Comparison of ENCODE assay signal across 8 cellular contexts in the genomic region with DNA sequence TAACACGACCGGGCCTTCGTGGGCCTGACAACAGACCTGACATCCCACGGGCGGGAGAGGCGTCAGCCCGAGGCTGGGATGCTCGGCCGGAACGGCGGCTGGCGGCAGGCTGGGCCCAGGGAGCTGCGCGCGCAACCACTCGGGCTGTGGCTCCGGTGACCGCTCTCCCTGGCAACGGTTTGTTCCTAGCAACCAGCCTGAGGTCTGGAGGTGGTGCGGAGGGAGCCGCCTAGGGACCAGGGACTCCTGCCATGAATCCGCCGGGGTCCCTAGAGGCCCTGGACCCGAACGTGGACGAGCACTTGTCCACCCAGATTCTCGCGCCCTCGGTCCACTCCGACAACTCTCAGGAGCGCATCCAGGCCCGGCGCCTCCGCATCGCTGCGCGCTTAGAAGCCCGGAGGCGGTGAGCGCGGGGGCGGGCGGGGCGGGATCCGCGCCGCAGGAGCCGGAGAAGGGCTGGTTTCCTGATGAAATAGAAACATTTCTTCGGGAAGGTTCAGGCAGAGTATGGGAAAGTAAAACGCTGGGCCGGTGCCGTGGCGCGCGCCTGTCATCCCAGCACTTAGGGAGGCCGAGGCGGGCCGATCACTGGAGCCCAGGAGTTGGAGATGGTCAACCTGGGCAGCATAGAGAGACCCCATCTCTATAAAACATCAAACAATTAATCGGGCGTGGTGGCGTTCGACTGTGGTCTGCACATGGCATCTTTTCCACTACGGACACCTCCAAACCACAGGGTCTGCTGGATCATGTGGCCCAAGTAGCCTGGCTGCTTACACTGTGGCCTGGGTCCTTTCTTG. TPM values are rescaled to one million over a fixed set of nuclear protein-coding genes. Genes with fewer than 3 reads are reported as not detected.
DNase-seq lines count a peak whose midpoint lies in the region; ATAC-seq, FAIRE-seq and TF ChIP-seq lines count a peak whose summit lies in the region.

TSS of gene DRC1 (plus strand) at position 182 of the 803 bp plus-strand sequence. CDS start at position 252, 70 bp downstream.

- peak within 1 kb of the TSS; percentile 52 for H3K4me3 ChIP-seq in WI38 (ENCODE audit: low read depth, low read length)
- peak within 1 kb of the TSS; percentile 57 for H3K4me3 ChIP-seq in fibroblast of the aortic adventitia (ENCODE audit: low read depth, low read length)

- peak within 1 kb of the TSS; percentile 34 for H3K4me3 Mint-ChIP-seq in Calu3 (ENCODE audit: low read depth, unreplicated experiment)
- no peak within 1 kb of the TSS for H3K4me3 Mint-ChIP-seq in natural killer cell treated with Interleukin-12 subunit alpha and Interleukin-12 subunit beta and Interleukin-15 and Interleukin-18, amount 100 ng/mL, for 72 hours

- intact Hi-C loops in Calu3 (cut with micrococcal nuclease; ENCODE audit: unreplicated experiment): no loop called here

- H3K27me3 Mint-ChIP-seq in Calu3 (ENCODE audit: unreplicated experiment): peaks cover under 1% of the 10 kb centered on the region
- H3K27me3 Mint-ChIP-seq in natural killer cell treated with Interleukin-12 subunit alpha and Interleukin-12 subunit beta and Interleukin-15 and Interleukin-18, amount 100 ng/mL, for 72 hours: peaks cover 0 to 5% of the 10 kb centered on the region in 2 donors

- BruUV-seq in Calu3 (replicated peaks; lab: Mats Ljungman, UMichigan): no TSS peak

- H3K27ac Mint-ChIP-seq in Calu3 (ENCODE audit: unreplicated experiment): no peak within 1 kb of the TSS
- no peak within 1 kb of the TSS for H3K27ac Mint-ChIP-seq in natural killer cell treated with Interleukin-12 subunit alpha and Interleukin-12 subunit beta and Interleukin-15 and Interleukin-18, amount 100 ng/mL, for 72 hours

- H3K4me1 Mint-ChIP-seq in Calu3 (ENCODE audit: low read depth, unreplicated experiment): no peaks in the 10 kb centered on the region
- H3K4me1 Mint-ChIP-seq in natural killer cell treated with Interleukin-12 subunit alpha and Interleukin-12 subunit beta and Interleukin-15 and Interleukin-18, amount 100 ng/mL, for 72 hours (ENCODE audit: low read depth in 2 of 2): peaks cover 6 to 7% of the 10 kb centered on the region in 2 donors

- FAIRE-seq in urothelium cell line (lab: Jason Lieb, UNC): peak; percentile 66

- H3K9me3 Mint-ChIP-seq in Calu3 (ENCODE audit: low read depth, unreplicated experiment): no peaks in the 10 kb centered on the region
- H3K9me3 Mint-ChIP-seq in natural killer cell treated with Interleukin-12 subunit alpha and Interleukin-12 subunit beta and Interleukin-15 and Interleukin-18, amount 100 ng/mL, for 72 hours: no peaks in the 10 kb centered on the region

- CTCF ChIA-PET in Calu3 (lab: Charles Lee): no interaction called here

- TF ChIP-seq CTCF in Calu3 (IDR thresholded peaks at IDR 0.05; ENCODE audit: unreplicated experiment): no peak
- no peak for TF ChIP-seq CTCF in WI38 (IDR thresholded peaks at IDR 0.05; ENCODE audit: low read depth, low read length)
- TF ChIP-seq CTCF in fibroblast of the aortic adventitia (IDR thresholded peaks at IDR 0.05; ENCODE audit: insufficient read depth, low read length): no peak

- peak; percentile 57 to 59 for ATAC-seq in natural killer cell treated with Interleukin-12 subunit alpha and Interleukin-12 subunit beta and Interleukin-15 and Interleukin-18, amount 100 ng/mL, for 72 hours
- ATAC-seq in HG03097 (IDR thresholded peaks at IDR 0.05; ENCODE audit: low FRiP score, unreplicated experiment): no peak

- no peaks in the 10 kb centered on the region for H3K36me3 Mint-ChIP-seq in Calu3 (ENCODE audit: insufficient read depth, unreplicated experiment)
- peaks cover 3% of the 10 kb centered on the region for H3K36me3 Mint-ChIP-seq in natural killer cell treated with Interleukin-12 subunit alpha and Interleukin-12 subunit beta and Interleukin-15 and Interleukin-18, amount 100 ng/mL, for 72 hours

- DNase-seq in Calu3 (peak; percentile 88), HuH-7 (ENCODE audit: low spot score) (peak; percentile 32), fibroblast of the aortic adventitia (ENCODE audit: low read depth) (peak; percentile 60), urothelium cell line (ENCODE audit: low spot score) (no peak), OCI-M2 (lab: John Stamatoyannopoulos, UW; ENCODE audit: unreplicated experiment) (no peak)
- DNase-seq in natural killer cell treated with Interleukin-12 subunit alpha and Interleukin-12 subunit beta and Interleukin-15 and Interleukin-18, amount 100 ng/mL, for 72 hours (ENCODE audit: low spot score): no peak

RNA-seq across cellular contexts. Expression of gene DRC1, which starts in this region (rescaled TPM):
- not detected in 2 replicates for total RNA-seq in Calu3 (2022)
- total RNA-seq in fibroblast of the aortic adventitia (ENCODE audit: low replicate concordance): not detected in 2 replicates
- not detected for total RNA-seq in natural killer cell treated with Interleukin-12 subunit alpha and Interleukin-12 subunit beta and Interleukin-15 and Interleukin-18, amount 100 ng/mL, for 72 hours

Comparison
In these comparisons a context has a peak if more than half of its experiments do, and no peak if none do; other contexts are left out.
1. Peak in DNase-seq in Calu3; RNA of the gene not detected or under 1 TPM.
2. Peak in DNase-seq and H3K4me3 ChIP-seq in fibroblast of the aortic adventitia; RNA of the gene not detected or under 1 TPM.
3. Peak in ATAC-seq in natural killer cell treated with Interleukin-12 subunit alpha and Interleukin-12 subunit beta and Interleukin-15 and Interleukin-18, amount 100 ng/mL, for 72 hours; RNA of the gene not detected or under 1 TPM.